In the genomic region with DNA sequence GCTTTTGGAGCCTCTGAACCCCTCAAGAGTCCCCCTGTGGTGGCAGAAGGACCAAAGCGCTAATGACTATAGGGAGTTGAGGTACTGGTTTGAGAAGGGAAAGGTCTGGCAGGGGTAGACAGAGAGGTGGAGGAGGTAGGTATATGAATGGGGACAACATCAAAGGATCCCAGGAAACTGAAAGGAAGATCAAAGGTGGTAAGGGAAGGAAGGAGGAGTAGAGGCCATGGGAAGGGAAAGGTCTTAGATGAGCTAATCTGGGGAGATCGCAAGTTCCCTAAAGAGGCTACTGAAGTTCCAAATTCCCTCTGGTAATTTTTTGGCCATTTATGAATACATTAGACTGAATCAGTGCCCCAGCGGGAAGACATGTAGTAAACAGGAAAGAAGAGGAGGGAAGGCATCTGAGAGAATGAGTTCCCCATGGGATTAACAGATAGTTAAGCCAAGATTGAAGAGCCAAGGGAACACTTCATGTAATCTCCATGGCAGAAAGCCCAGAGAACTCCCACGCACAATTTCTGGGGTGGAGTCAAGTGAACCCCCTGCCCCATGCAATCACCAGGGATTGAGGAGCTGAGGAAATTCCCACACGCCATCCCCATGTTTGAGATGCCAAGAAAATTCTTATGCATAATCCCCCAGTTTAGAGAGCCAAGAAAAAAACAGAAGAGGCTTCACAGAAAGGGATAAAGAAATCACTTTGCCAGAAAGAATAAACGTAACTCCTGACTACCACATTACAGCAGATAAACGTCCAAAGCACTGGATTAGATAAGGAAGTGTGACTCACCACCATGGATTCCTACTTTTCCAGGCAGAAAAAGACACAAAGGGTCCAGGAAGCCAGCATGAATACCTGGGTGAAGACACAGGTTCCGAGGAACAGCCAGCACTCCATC, we compare ENCODE assay signal across 12 cellular contexts. TPM values are rescaled to one million over a fixed set of nuclear protein-coding genes. Genes with fewer than 3 reads are reported as not detected.
DNase-seq lines count a peak whose midpoint lies in the region; ATAC-seq and TF ChIP-seq lines count a peak whose summit lies in the region.
"Had no signal": no experiment of that assay in that cellular context is flagged by ENCODE, and none has a peak within 500 bp of the region (broad histone marks: within the 10 kb centered on the region; RNA-seq: fewer than 3 reads in every experiment).

No MANE protein-coding gene starts in this region.

- no peak overlapping the region for H3K27ac ChIP-seq in colonic mucosa
- H3K27ac ChIP-seq in lower lobe of right lung = peak overlapping the region; percentile 6
- H3K27ac ChIP-seq in vagina = peak overlapping the region; percentile 14
- H3K27ac ChIP-seq in SJCRH30 = no peak overlapping the region
- H3K27ac ChIP-seq: 22Rv1 had no signal

- DNase-seq in NCI-H82 (lab: John Stamatoyannopoulos, UW) = peak; percentile 18
- DNase-seq in NCI-H82 treated with DMSO at 0.1 percent for 48 hours (lab: John Stamatoyannopoulos, UW; ENCODE audit: unreplicated experiment) = no peak
- DNase-seq in colonic mucosa = peak; percentile 32
- DNase-seq in lower lobe of right lung = no peak
- no peak for DNase-seq in vagina (ENCODE audit: extremely low spot score in 2 of 2)
- no peak for DNase-seq in hypothalamus (lab: John Stamatoyannopoulos, UW)
- DNase-seq in SJCRH30 = no peak
- DNase-seq in stimulated activated naive CD4-positive, alpha-beta T cell treated with Interleukin-2 at 50 U/mL for 16 hours (lab: John Stamatoyannopoulos, UW) = no peak
- DNase-seq: activated CD4-positive, alpha-beta T cell treated with anti-CD3 and anti-CD28 coated beads, Interleukin-2, amount 50 U/mL, for 48 hours; central memory CD4-positive, alpha-beta T cell; substantia nigra had no signal

- H3K4me3 ChIP-seq in colonic mucosa (no peak overlapping the region), lower lobe of right lung (no peak overlapping the region), vagina (no peak overlapping the region), SJCRH30 (no peak overlapping the region)

- H3K9me3 ChIP-seq in colonic mucosa (no peaks in the 10 kb centered on the region), lower lobe of right lung (no peaks in the 10 kb centered on the region), vagina (no peaks in the 10 kb centered on the region), SJCRH30 (replicated peaks) (no peaks in the 10 kb centered on the region)

- H3K36me3 ChIP-seq in colonic mucosa (no peaks in the 10 kb centered on the region), lower lobe of right lung (no peaks in the 10 kb centered on the region), vagina (no peaks in the 10 kb centered on the region), SJCRH30 (no peaks in the 10 kb centered on the region)

- no peak overlapping the region for H3K9ac ChIP-seq in colonic mucosa (ENCODE audit: low read depth in 2 of 2, low read length in 2 of 2)

- TF ChIP-seq CTCF in colonic mucosa (IDR thresholded peaks at IDR 0.05) (no peak), lower lobe of right lung (IDR thresholded peaks at IDR 0.05) (no peak), vagina (IDR thresholded peaks at IDR 0.05) (no peak)

- peak in 1 of 2 donors; percentile 24 for ATAC-seq in lower lobe of right lung

- H3K4me1 ChIP-seq in colonic mucosa (no peaks in the 10 kb centered on the region), lower lobe of right lung (no peaks in the 10 kb centered on the region), vagina (no peaks in the 10 kb centered on the region), SJCRH30 (no peaks in the 10 kb centered on the region)

- no peak for TF ChIP-seq POLR2A in vagina (IDR thresholded peaks at IDR 0.05)

- H3K27me3 ChIP-seq in colonic mucosa (no peaks in the 10 kb centered on the region), lower lobe of right lung (ENCODE audit: low read depth) (no peaks in the 10 kb centered on the region), vagina (no peaks in the 10 kb centered on the region), SJCRH30 (no peaks in the 10 kb centered on the region)

- intact Hi-C loops in colonic mucosa (cut with DNase I) = no loop called here
- intact Hi-C loops in lower lobe of right lung (cut with DNase I) = no loop called here
- intact Hi-C loops in vagina (cut with DNase I) = no loop called here

RNA-seq across cellular contexts. Expression of a gene that starts 25.8 kb away (rescaled TPM):
- total RNA-seq in colonic mucosa (1 to 10 TPM; 2.6 to 2.8 TPM), lower lobe of right lung (4.0 TPM), vagina (4.7 TPM)
- 0.41 and 0.71 TPM in 2 replicates for total RNA-seq in SJCRH30 (2014; rRNA removed; shearing (Covaris generic))

RNA-seq across cellular contexts. Expression of a gene that starts 38.9 kb away (rescaled TPM):
- total RNA-seq in colonic mucosa = not detected
- total RNA-seq in lower lobe of right lung = not detected
- total RNA-seq in vagina = not detected
- total RNA-seq in SJCRH30 (2014; rRNA removed; shearing (Covaris generic)) = not detected in 2 replicates

RNA-seq across cellular contexts. Expression of a gene that starts 41.9 kb away (rescaled TPM):
- total RNA-seq in colonic mucosa (1 to 10 TPM; 3.0 to 4.2 TPM), lower lobe of right lung (6.5 TPM), vagina (4.2 TPM)
- total RNA-seq in SJCRH30 (2014; rRNA removed; shearing (Covaris generic)) = 4.2 and 4.4 TPM in 2 replicates

Comparison
In these comparisons a context has a peak if more than half of its experiments do, and no peak if none do; other contexts are left out.
1. DNase-seq: peak in NCI-H82 (single experiment) and colonic mucosa (single experiment); none in NCI-H82 treated with DMSO at 0.1 percent for 48 hours (single experiment), lower lobe of right lung (single experiment), vagina (0 of 2), hypothalamus (0 of 51), SJCRH30 (0 of 2) and stimulated activated naive CD4-positive, alpha-beta T cell treated with Interleukin-2 at 50 U/mL for 16 hours (single experiment).
2. H3K27ac ChIP-seq: peak in lower lobe of right lung (single experiment) and vagina (single experiment); none in colonic mucosa (single experiment) and SJCRH30 (single experiment).